21 cellular contexts compared by ENCODE assay signal in genomic region chr2:21052044-21052443, GRCh38. TPM values are rescaled to one million over a fixed set of nuclear protein-coding genes. Genes with fewer than 3 reads are reported as not detected.
DNase-seq lines count a peak whose midpoint lies in the region; ATAC-seq and TF ChIP-seq lines count a peak whose summit lies in the region.
"Had no signal": no experiment of that assay in that cellular context is flagged by ENCODE, and none has a peak within 500 bp of the region (broad histone marks: within the 10 kb centered on the region; RNA-seq: fewer than 3 reads in every experiment).

No MANE protein-coding gene starts in this region.

- no peak overlapping the region for H3K4me3 ChIP-seq in NB4 (ENCODE audit: low read depth, low read length)
- no peak overlapping the region for H3K4me3 ChIP-seq in mesendoderm (ENCODE audit: low read length)
- H3K4me3 ChIP-seq: BLaER1, GM23248, heart left ventricle had no signal

- H3K56ac ChIP-seq in mesendoderm (ENCODE audit: low read length), result no peak overlapping the region

- peak; percentile 5 to 6 for DNase-seq in AML-193 (lab: John Stamatoyannopoulos, UW)
- DNase-seq in NB4 (ENCODE audit: low read depth), result peak; percentile 41
- DNase-seq in mesendoderm, result peak; percentile 86
- DNase-seq in hippocampal formation (lab: John Stamatoyannopoulos, UW), result no peak
- DNase-seq: activated CD4-positive, alpha-beta memory T cell treated with anti-CD3 and anti-CD28 coated beads, Interleukin-2, amount 10 ng/mL, durations not matched to agents 7 days and 5 days; cortex of kidney; EL; GM23248; heart left ventricle; NCI-H1436; NCI-H524 treated with DMSO at 0.1 percent for 48 hours; SK-N-SH; stimulated activated CD4-positive, alpha-beta T cell treated with anti-CD3 and anti-CD28 coated beads, Interleukin-12 subunit alpha, Interleukin-12 subunit beta, amount 100 ng/mL, for 4 hours; stimulated activated naive CD8-positive, alpha-beta T cell treated with anti-CD3 and anti-CD28 coated beads, Interleukin-15, amount 100 ng/mL, for 72 hours had no signal

- H2BK120ac ChIP-seq in mesendoderm (ENCODE audit: low read depth, low read length), result no peak overlapping the region

- no peak overlapping the region for H3K27ac ChIP-seq in mesendoderm (ENCODE audit: low read depth, low read length)
- H3K27ac ChIP-seq: BLaER1, GM23248, heart left ventricle, neutrophil had no signal

- H2BK15ac ChIP-seq in mesendoderm (replicated peaks; ENCODE audit: low read depth), result no peak overlapping the region

- no peak overlapping the region for H3K9ac ChIP-seq in mesendoderm (ENCODE audit: low read length)
- H3K9ac ChIP-seq: BLaER1, GM23248, SK-N-SH had no signal

- H3K36me3 ChIP-seq in mesendoderm (ENCODE audit: control insufficient read depth, insufficient read depth, low read length), result no peaks in the 10 kb centered on the region
- H3K36me3 ChIP-seq: BLaER1, heart left ventricle, neutrophil had no signal

- TF ChIP-seq CTCF in NB4 (IDR thresholded peaks at IDR 0.05; ENCODE audit: low read depth, low read length), result no peak

- H3K23ac ChIP-seq in mesendoderm (ENCODE audit: low read length), result no peak overlapping the region

- H3K18ac ChIP-seq in mesendoderm (ENCODE audit: low read length), result no peak overlapping the region

- H3K27me3 ChIP-seq in mesendoderm (ENCODE audit: insufficient read depth, low read length, poor library complexity), result no peaks in the 10 kb centered on the region
- H3K27me3 ChIP-seq: BLaER1, neutrophil had no signal

- H2BK5ac ChIP-seq in mesendoderm (ENCODE audit: low read length), result no peak overlapping the region

- H4K5ac ChIP-seq in mesendoderm (ENCODE audit: low read length), result no peak overlapping the region

- H3K4me1 ChIP-seq in mesendoderm (ENCODE audit: control insufficient read depth, low read depth, low read length), result peaks cover 2% of the 10 kb centered on the region
- H3K4me1 ChIP-seq: BLaER1, heart left ventricle had no signal

- no peak overlapping the region for H2AK5ac ChIP-seq in mesendoderm (ENCODE audit: low read length)

- no CpG with 5 or more reads among the region's 4 CpGs for WGBS in mesendoderm (ENCODE audit: extremely low coverage, insufficient coverage, low lambda C conversion rate)

- H3K4ac ChIP-seq in mesendoderm (ENCODE audit: low read depth, low read length), result no peak overlapping the region

- no peaks in the 10 kb centered on the region for H3K79me1 ChIP-seq in mesendoderm (ENCODE audit: low read length)

- no peaks in the 10 kb centered on the region for H3K79me2 ChIP-seq in mesendoderm (ENCODE audit: control insufficient read depth, insufficient read depth, low read length)

- no peak overlapping the region for H3K4me2 ChIP-seq in mesendoderm (ENCODE audit: low read length)
- H3K4me2 ChIP-seq: BLaER1, SK-N-SH had no signal

- ATAC-seq in esophagus mucosa (peak; percentile 77), GM18502 (IDR thresholded peaks at IDR 0.05; ENCODE audit: poor library complexity, unreplicated experiment) (no peak), HG02798 (IDR thresholded peaks at IDR 0.05; ENCODE audit: poor library complexity, unreplicated experiment) (no peak), HG02623 (IDR thresholded peaks at IDR 0.05; ENCODE audit: unreplicated experiment) (no peak)
- ATAC-seq: stimulated activated naive CD8-positive, alpha-beta T cell treated with anti-CD3 and anti-CD28 coated beads, Interleukin-15, amount 100 ng/mL, for 72 hours had no signal

- no peak overlapping the region for H4K8ac ChIP-seq in mesendoderm (ENCODE audit: low read depth, low read length)

- no peak for TF ChIP-seq POLR2A in NB4 (IDR thresholded peaks at IDR 0.05; ENCODE audit: extremely low read depth, insufficient read length)

RNA-seq across cellular contexts. Expression of gene APOB, which starts 8.2 kb away (rescaled TPM):
- 0.20 TPM for total RNA-seq in esophagus mucosa
- polyA plus RNA-seq in mesendoderm (2013, experiment 1 of 2), result 0.10 TPM
- polyA plus RNA-seq in mesendoderm (2013, experiment 2 of 2), result 0.11 TPM
- total RNA-seq: activated CD4-positive, alpha-beta memory T cell treated with anti-CD3 and anti-CD28 coated beads, Interleukin-2, amount 10 ng/mL, durations not matched to agents 7 days and 5 days; GM23248; RPMI7951 had no signal
- polyA plus RNA-seq: GM23248, SK-N-SH had no signal

Comparison
In these comparisons a context has a peak if more than half of its experiments do, and no peak if none do; other contexts are left out.
1. DNase-seq: peak in AML-193 (2 of 2), NB4 (single experiment) and mesendoderm (single experiment); none in hippocampal formation (0 of 2).